Comparison of ENCODE assay signal across 10 cellular contexts in genomic region chr12:94100254-94100653, GRCh38. TPM values are rescaled to one million over a fixed set of nuclear protein-coding genes. Genes with fewer than 3 reads are reported as not detected.
DNase-seq lines count a peak whose midpoint lies in the region; ATAC-seq and TF ChIP-seq lines count a peak whose summit lies in the region.
"Had no signal": no experiment of that assay in that cellular context is flagged by ENCODE, and none has a peak within 500 bp of the region (broad histone marks: within the 10 kb centered on the region; RNA-seq: fewer than 3 reads in every experiment).

No MANE protein-coding gene starts in this region.

- intact Hi-C loops in adrenal gland (cut with DNase I): loop anchor here (5.0 to 10.0 kb wide), 5 partner anchors 345 to 598 kb away; no protein-coding TSS in a partner anchor

- H4K20me1 ChIP-seq in osteoblast (ENCODE audit: insufficient read depth, low read length): no peaks in the 10 kb centered on the region

- H3K27me3 ChIP-seq in adrenal gland (no peaks in the 10 kb centered on the region), osteoblast (ENCODE audit: insufficient read depth, low read length) (no peaks in the 10 kb centered on the region)
- H3K27me3 ChIP-seq: upper lobe of left lung had no signal

- H3K79me2 ChIP-seq in osteoblast (ENCODE audit: insufficient read depth, low read length): no peaks in the 10 kb centered on the region

- peak; percentile 8 for DNase-seq in DMS79 (lab: John Stamatoyannopoulos, UW)
- no peak for DNase-seq in DMS79 treated with DMSO at 0.1 percent for 48 hours (lab: John Stamatoyannopoulos, UW)
- peak; percentile 91 for DNase-seq in NCI-H226
- peak; percentile 28 to 82 (median 62) for DNase-seq in adrenal gland
- peak; percentile 76 for DNase-seq in osteoblast (ENCODE audit: insufficient read length, low spot score, missing footprints)
- DNase-seq in hepatic stellate cell (ENCODE audit: low spot score): no peak
- DNase-seq: NCI-H1694 treated with DMSO at 0.1 percent for 48 hours had no signal

- TF ChIP-seq POLR2A in adrenal gland (IDR thresholded peaks at IDR 0.05): no peak

- H2AFZ ChIP-seq in osteoblast (ENCODE audit: low read length): no peak overlapping the region

- H3K27ac ChIP-seq in adrenal gland (peak overlapping the region in 1 of 5 donors; percentile 52), osteoblast (ENCODE audit: low read depth, low read length) (peak overlapping the region; percentile 81)
- H3K27ac ChIP-seq: upper lobe of left lung had no signal

- 33 to 60% (median 37%) methylated on average over 5 to 7 of the region's 7 CpGs for WGBS in adrenal gland, 4 donors

- H3K4me3 ChIP-seq in adrenal gland: no peak overlapping the region
- no peak overlapping the region for H3K4me3 ChIP-seq in osteoblast (ENCODE audit: insufficient read depth, low read length)

- no peaks in the 10 kb centered on the region for H3K36me3 ChIP-seq in adrenal gland (replicated peaks in 1 of 2)
- H3K36me3 ChIP-seq in osteoblast (ENCODE audit: insufficient read depth, low read length): no peaks in the 10 kb centered on the region
- H3K36me3 ChIP-seq: upper lobe of left lung had no signal

- peaks cover 6 to 20% of the 10 kb centered on the region in 2 donors for H3K4me1 ChIP-seq in adrenal gland (replicated peaks in 1 of 2)
- peaks cover 32% of the 10 kb centered on the region for H3K4me1 ChIP-seq in osteoblast (ENCODE audit: insufficient read depth, low read length)

- H3K9me3 ChIP-seq in adrenal gland (replicated peaks in 1 of 3): no peaks in the 10 kb centered on the region
- no peaks in the 10 kb centered on the region for H3K9me3 ChIP-seq in osteoblast (ENCODE audit: low read depth, low read length)
- H3K9me3 ChIP-seq: upper lobe of left lung had no signal

- TF ChIP-seq CTCF in adrenal gland (IDR thresholded peaks at IDR 0.05) (no peak), osteoblast (IDR thresholded peaks at IDR 0.05; ENCODE audit: extremely low read depth, low read depth, low read length) (no peak)

- no peak for ATAC-seq in HG03280 (IDR thresholded peaks at IDR 0.05; ENCODE audit: unreplicated experiment)
- no peak for ATAC-seq in HG02885 (IDR thresholded peaks at IDR 0.05; ENCODE audit: poor library complexity, unreplicated experiment)

- H3K4me2 ChIP-seq in osteoblast (ENCODE audit: insufficient read depth, low read length): peak overlapping the region; percentile 9

RNA-seq across cellular contexts. Expression of gene PLXNC1, which starts 48.1 kb away (rescaled TPM):
- total RNA-seq in adrenal gland (10 to 100 TPM; 10.5 to 23.4 (median 13.2) TPM), osteoblast (3.3 and 3.8 TPM in 2 replicates)
- 10 to 100 TPM in 1 of 3 donors, 1 to 10 TPM in 2; 2.5 to 16.9 (median 4.3) TPM for polyA plus RNA-seq in adrenal gland

Comparison
In these comparisons a context has a peak if more than half of its experiments do, and no peak if none do; other contexts are left out.
1. DNase-seq: peak in DMS79 (single experiment), NCI-H226 (single experiment), adrenal gland (7 of 7) and osteoblast (single experiment); none in DMS79 treated with DMSO at 0.1 percent for 48 hours (single experiment) and hepatic stellate cell (single experiment).